1 cellular context compared by ENCODE assay signal in genomic region chr19:45069056-45069455, GRCh38.
TF ChIP-seq lines count a peak whose summit lies in the region.

No MANE protein-coding gene starts in this region.

TF ChIP-seq in GM12878, 131 proteins besides CTCF, POLR2A, EP300 and RAD21:
- TF ChIP-seq E4F1 (IDR thresholded peaks at IDR 0.05; ENCODE audit: borderline replicate concordance, partially characterized antibody): no peak
- no peak for TF ChIP-seq NKRF (conservative IDR thresholded peaks at IDR 0.05)
- TF ChIP-seq NR2C1 (IDR thresholded peaks at IDR 0.05): no peak
- no peak for TF ChIP-seq RB1 (IDR thresholded peaks at IDR 0.05; ENCODE audit: borderline replicate concordance)
- TF ChIP-seq NFXL1 (IDR thresholded peaks at IDR 0.05; ENCODE audit: borderline replicate concordance): no peak
- TF ChIP-seq ATF2 (IDR thresholded peaks at IDR 0.05; ENCODE audit: low read length): no peak
- no peak for TF ChIP-seq RFX5 (IDR thresholded peaks at IDR 0.05; ENCODE audit: low read depth, low read length)
- TF ChIP-seq CBX5 (IDR thresholded peaks at IDR 0.05; ENCODE audit: low read depth): no peak
- TF ChIP-seq CREM (IDR thresholded peaks at IDR 0.05; ENCODE audit: low read depth): no peak
- no peak for TF ChIP-seq TAF1 (IDR thresholded peaks at IDR 0.05; ENCODE audit: borderline replicate concordance, low read depth, low read length)
- TF ChIP-seq EZH2 (IDR thresholded peaks at IDR 0.05; ENCODE audit: borderline replicate concordance, control insufficient read depth, low read depth, low read length): no peak
- no peak for TF ChIP-seq E2F4 (IDR thresholded peaks at IDR 0.05; ENCODE audit: low read depth, low read length)
- no peak for TF ChIP-seq TCF12 (IDR thresholded peaks at IDR 0.05; ENCODE audit: low read depth, low read length)
- no peak for TF ChIP-seq E2F8 (IDR thresholded peaks at IDR 0.05; ENCODE audit: low read depth, partially characterized antibody)
- no peak for TF ChIP-seq MAX (IDR thresholded peaks at IDR 0.05; ENCODE audit: low read depth, low read length)
- TF ChIP-seq CHD1 (IDR thresholded peaks at IDR 0.05; ENCODE audit: low read depth, low read length): no peak
- TF ChIP-seq TCF3 (IDR thresholded peaks at IDR 0.05; ENCODE audit: borderline replicate concordance, insufficient read depth, low read depth, low read length): no peak
